In genomic region chr1:164769504-164770148, GRCh38 we compare ENCODE assay signal across 24 cellular contexts.
A peak's percentile ranks its signal among the peaks of the same experiment; 100 is the strongest.
DNase-seq lines count a peak whose midpoint lies in the region; TF ChIP-seq lines count a peak whose summit lies in the region.
"Had no signal": no experiment of that assay in that cellular context is flagged by ENCODE, and none has a peak within 500 bp of the region (broad histone marks: within the 10 kb centered on the region; RNA-seq: fewer than 3 reads in every experiment).

No MANE protein-coding gene starts in this region.

- no peak overlapping the region for H2AFZ ChIP-seq in ACC112 (ENCODE audit: low read length, unreplicated experiment)

- H3K36me3 ChIP-seq in ACC112 (ENCODE audit: insufficient read depth, low read length): no peaks in the 10 kb centered on the region
- H3K36me3 ChIP-seq in mesendoderm (ENCODE audit: control insufficient read depth, insufficient read depth, low read length): no peaks in the 10 kb centered on the region
- no peaks in the 10 kb centered on the region for H3K36me3 ChIP-seq in stomach

- H3K56ac ChIP-seq in mesendoderm (ENCODE audit: low read length): no peak overlapping the region

- H3K4me3 ChIP-seq in ACC112 (ENCODE audit: low read depth, low read length): no peak overlapping the region
- H3K4me3 ChIP-seq in mesendoderm (ENCODE audit: low read length): no peak overlapping the region
- H3K4me3 ChIP-seq in stomach: no peak overlapping the region
- no peak overlapping the region for H3K4me3 ChIP-seq in lower leg skin (ENCODE audit: low read depth, poor library complexity, severe bottlenecking)

- DNase-seq in amniotic epithelial cell (ENCODE audit: low read depth) (peak; percentile 58), mesendoderm (no peak), stomach (no peak), lower leg skin (ENCODE audit: low spot score in 2 of 2) (no peak), NCI-H146 treated with DMSO at 0.1 percent for 48 hours (lab: John Stamatoyannopoulos, UW; ENCODE audit: unreplicated experiment) (no peak), NCI-H1436 (lab: John Stamatoyannopoulos, UW) (no peak), SW 1271 (lab: John Stamatoyannopoulos, UW) (no peak)
- DNase-seq: ACHN; activated CD4-positive, alpha-beta T cell treated with anti-CD3 and anti-CD28 coated beads for 4 hours; activated T-cell treated with anti-CD3 and anti-CD28 coated beads, Interleukin-2, amount 50 U/mL, for 4 hours; dermis blood vessel endothelial cell; GDM1; glutamatergic neuron; kidney glomerular epithelial cell; mammary epithelial cell; naive B cell; NCI-H187 treated with DMSO at 0.1 percent for 48 hours; NCI-H748 treated with DMSO at 0.1 percent for 48 hours; retina; stimulated activated CD4-positive, alpha-beta T cell treated with anti-CD3 and anti-CD28 coated beads, Interleukin-4, amount 100 ng/mL, for 24 hours; stimulated activated naive CD4-positive, alpha-beta T cell; T-helper 2 cell had no signal

- peaks cover 82% of the 10 kb centered on the region for H3K4me1 ChIP-seq in ACC112 (ENCODE audit: control insufficient read depth, insufficient read depth, low read length, unreplicated experiment)
- peaks cover 18% of the 10 kb centered on the region for H3K4me1 ChIP-seq in mesendoderm (ENCODE audit: control insufficient read depth, low read depth, low read length)
- H3K4me1 ChIP-seq in stomach: peaks cover 38 to 86% (median 62%) of the 10 kb centered on the region in 4 donors

- H3K27me3 ChIP-seq in ACC112 (ENCODE audit: insufficient read depth, low read length) (no peaks in the 10 kb centered on the region), mesendoderm (ENCODE audit: insufficient read depth, low read length, poor library complexity) (no peaks in the 10 kb centered on the region), stomach (no peaks in the 10 kb centered on the region)

- H4K8ac ChIP-seq in mesendoderm (ENCODE audit: low read depth, low read length): no peak overlapping the region

- TF ChIP-seq CTCF in stomach (IDR thresholded peaks at IDR 0.05) (no peak), lower leg skin (IDR thresholded peaks at IDR 0.05) (no peak)

- H3K9me3 ChIP-seq in stomach: no peaks in the 10 kb centered on the region

- peak overlapping the region; percentile 29 for H2BK15ac ChIP-seq in mesendoderm (replicated peaks; ENCODE audit: low read depth)

- no peak overlapping the region for H4K5ac ChIP-seq in mesendoderm (ENCODE audit: low read length)

- H2AK5ac ChIP-seq in mesendoderm (ENCODE audit: low read length): no peak overlapping the region

- H3K27ac ChIP-seq in ACC112 (ENCODE audit: low read depth, low read length): peak overlapping the region; percentile 97; the same call in 1 of the 2 replicates
- no peak overlapping the region for H3K27ac ChIP-seq in mesendoderm (ENCODE audit: low read depth, low read length)
- peak overlapping the region in 3 of 5 donors; percentile 14 to 78 (median 72) for H3K27ac ChIP-seq in stomach
- H3K27ac ChIP-seq: RWPE1 had no signal

- TF ChIP-seq POLR2A in stomach (IDR thresholded peaks at IDR 0.05) (no peak), lower leg skin (IDR thresholded peaks at IDR 0.05) (no peak)

- H3K18ac ChIP-seq in mesendoderm (ENCODE audit: low read length): no peak overlapping the region

- H3K4me2 ChIP-seq in mesendoderm (ENCODE audit: low read length): no peak overlapping the region

- no peak overlapping the region for H2BK120ac ChIP-seq in mesendoderm (ENCODE audit: low read depth, low read length)

- no peak overlapping the region for H3K9ac ChIP-seq in mesendoderm (ENCODE audit: low read length)

- intact Hi-C loops in stomach (cut with DNase I; ENCODE audit: low total_unique reads) (no loop called here), lower leg skin (cut with DNase I; ENCODE audit: low total_unique reads) (no loop called here)

- TF ChIP-seq EP300 in stomach (IDR thresholded peaks at IDR 0.05): no peak

- peaks cover 2% of the 10 kb centered on the region for H3K79me1 ChIP-seq in mesendoderm (ENCODE audit: low read length)

- H3K4ac ChIP-seq in mesendoderm (ENCODE audit: low read depth, low read length): no peak overlapping the region

- WGBS in mesendoderm (ENCODE audit: extremely low coverage, insufficient coverage, low lambda C conversion rate): no CpG with 5 or more reads among the region's 2 CpGs
- WGBS in stomach, 5 donors: 85 to 98% (median 94%) methylated on average over 2 of the region's 2 CpGs
- WGBS in lower leg skin, 2 donors: 88 to 95% methylated on average over 2 of the region's 2 CpGs

- H3K23ac ChIP-seq in mesendoderm (ENCODE audit: low read length): no peak overlapping the region

- H3K79me2 ChIP-seq in ACC112 (ENCODE audit: control insufficient read depth, insufficient read depth, low read length, unreplicated experiment): no peaks in the 10 kb centered on the region
- no peaks in the 10 kb centered on the region for H3K79me2 ChIP-seq in mesendoderm (ENCODE audit: control insufficient read depth, insufficient read depth, low read length)

- no peak overlapping the region for H2BK5ac ChIP-seq in mesendoderm (ENCODE audit: low read length)
